Comparison of ENCODE assay signal across 1 cellular context in the genomic region with DNA sequence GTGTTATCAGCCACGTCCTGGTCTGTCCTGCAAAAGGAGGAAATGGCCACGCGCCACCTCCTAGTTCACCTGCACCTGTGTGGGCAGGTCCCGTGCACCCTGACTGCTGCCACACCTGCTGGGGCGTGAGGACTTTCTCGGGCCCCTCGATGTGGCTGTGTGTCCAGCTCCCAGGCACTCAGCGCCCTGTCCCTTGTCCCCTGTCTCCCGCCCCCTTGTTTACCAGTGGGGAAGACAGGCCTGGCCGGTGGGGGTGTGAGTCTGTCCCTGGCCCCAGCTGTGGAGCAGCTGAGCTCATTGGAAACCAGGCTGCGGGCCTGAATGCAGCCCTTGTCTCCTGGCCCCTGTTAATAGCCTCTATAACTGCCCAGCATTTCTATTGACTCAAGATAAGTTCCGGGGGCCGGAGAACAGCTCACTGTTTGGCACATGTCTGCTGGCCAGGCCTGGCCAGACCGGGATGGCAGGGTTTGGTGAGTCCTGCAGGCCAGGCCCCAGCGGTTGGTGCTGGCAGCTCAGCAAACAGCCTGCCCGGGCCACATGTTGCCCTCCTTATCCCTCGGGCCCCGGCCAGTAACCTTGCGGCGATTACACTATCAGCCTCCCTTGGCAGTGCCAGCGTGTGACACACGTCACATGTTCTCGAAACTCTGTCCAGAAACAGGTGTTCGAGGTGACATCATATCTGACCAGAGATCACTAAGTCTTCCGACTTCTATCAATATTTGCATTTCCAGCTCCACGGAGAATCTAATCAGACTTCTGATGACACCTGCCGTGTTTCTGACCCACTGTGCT.
TF ChIP-seq lines count a peak whose summit lies in the region.

No MANE protein-coding gene starts in this region.

TF ChIP-seq in HepG2, 621 proteins besides CTCF, POLR2A, EP300 and RAD21 (continued from another document and continues in another):
- TF ChIP-seq, protein P1, sequence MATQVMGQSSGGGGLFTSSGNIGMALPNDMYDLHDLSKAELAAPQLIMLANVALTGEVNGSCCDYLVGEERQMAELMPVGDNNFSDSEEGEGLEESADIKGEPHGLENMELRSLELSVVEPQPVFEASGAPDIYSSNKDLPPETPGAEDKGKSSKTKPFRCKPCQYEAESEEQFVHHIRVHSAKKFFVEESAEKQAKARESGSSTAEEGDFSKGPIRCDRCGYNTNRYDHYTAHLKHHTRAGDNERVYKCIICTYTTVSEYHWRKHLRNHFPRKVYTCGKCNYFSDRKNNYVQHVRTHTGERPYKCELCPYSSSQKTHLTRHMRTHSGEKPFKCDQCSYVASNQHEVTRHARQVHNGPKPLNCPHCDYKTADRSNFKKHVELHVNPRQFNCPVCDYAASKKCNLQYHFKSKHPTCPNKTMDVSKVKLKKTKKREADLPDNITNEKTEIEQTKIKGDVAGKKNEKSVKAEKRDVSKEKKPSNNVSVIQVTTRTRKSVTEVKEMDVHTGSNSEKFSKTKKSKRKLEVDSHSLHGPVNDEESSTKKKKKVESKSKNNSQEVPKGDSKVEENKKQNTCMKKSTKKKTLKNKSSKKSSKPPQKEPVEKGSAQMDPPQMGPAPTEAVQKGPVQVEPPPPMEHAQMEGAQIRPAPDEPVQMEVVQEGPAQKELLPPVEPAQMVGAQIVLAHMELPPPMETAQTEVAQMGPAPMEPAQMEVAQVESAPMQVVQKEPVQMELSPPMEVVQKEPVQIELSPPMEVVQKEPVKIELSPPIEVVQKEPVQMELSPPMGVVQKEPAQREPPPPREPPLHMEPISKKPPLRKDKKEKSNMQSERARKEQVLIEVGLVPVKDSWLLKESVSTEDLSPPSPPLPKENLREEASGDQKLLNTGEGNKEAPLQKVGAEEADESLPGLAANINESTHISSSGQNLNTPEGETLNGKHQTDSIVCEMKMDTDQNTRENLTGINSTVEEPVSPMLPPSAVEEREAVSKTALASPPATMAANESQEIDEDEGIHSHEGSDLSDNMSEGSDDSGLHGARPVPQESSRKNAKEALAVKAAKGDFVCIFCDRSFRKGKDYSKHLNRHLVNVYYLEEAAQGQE (IDR thresholded peaks at IDR 0.05; ENCODE audit: borderline replicate concordance in 1 of 2, low read depth in 1 of 2, low read length in 2 of 2): peak in 1 of 2 experiments; percentile 50; a peak in 1 of 4 replicates
- TF ChIP-seq, protein P2, sequence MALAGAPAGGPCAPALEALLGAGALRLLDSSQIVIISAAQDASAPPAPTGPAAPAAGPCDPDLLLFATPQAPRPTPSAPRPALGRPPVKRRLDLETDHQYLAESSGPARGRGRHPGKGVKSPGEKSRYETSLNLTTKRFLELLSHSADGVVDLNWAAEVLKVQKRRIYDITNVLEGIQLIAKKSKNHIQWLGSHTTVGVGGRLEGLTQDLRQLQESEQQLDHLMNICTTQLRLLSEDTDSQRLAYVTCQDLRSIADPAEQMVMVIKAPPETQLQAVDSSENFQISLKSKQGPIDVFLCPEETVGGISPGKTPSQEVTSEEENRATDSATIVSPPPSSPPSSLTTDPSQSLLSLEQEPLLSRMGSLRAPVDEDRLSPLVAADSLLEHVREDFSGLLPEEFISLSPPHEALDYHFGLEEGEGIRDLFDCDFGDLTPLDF (CRISPR knock-in tag; IDR thresholded peaks at IDR 0.05): no peak
- TF ChIP-seq BHLHE40 (IDR thresholded peaks at IDR 0.05; ENCODE audit: low read length): no peak
- no peak for TF ChIP-seq PCBP1 (IDR thresholded peaks at IDR 0.05; ENCODE audit: borderline replicate concordance, low read depth, low read length)
- TF ChIP-seq BRD4 (CRISPR knock-in tag; IDR thresholded peaks at IDR 0.05): 0 out of 2 replicates have a peak, but pooled peaks have one; percentile 28
- no peak for TF ChIP-seq NCOA1 (CRISPR knock-in tag; IDR thresholded peaks at IDR 0.05)
- TF ChIP-seq, protein P3, sequence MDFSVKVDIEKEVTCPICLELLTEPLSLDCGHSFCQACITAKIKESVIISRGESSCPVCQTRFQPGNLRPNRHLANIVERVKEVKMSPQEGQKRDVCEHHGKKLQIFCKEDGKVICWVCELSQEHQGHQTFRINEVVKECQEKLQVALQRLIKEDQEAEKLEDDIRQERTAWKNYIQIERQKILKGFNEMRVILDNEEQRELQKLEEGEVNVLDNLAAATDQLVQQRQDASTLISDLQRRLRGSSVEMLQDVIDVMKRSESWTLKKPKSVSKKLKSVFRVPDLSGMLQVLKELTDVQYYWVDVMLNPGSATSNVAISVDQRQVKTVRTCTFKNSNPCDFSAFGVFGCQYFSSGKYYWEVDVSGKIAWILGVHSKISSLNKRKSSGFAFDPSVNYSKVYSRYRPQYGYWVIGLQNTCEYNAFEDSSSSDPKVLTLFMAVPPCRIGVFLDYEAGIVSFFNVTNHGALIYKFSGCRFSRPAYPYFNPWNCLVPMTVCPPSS (IDR thresholded peaks at IDR 0.05): no peak
- no peak for TF ChIP-seq RAD51 (IDR thresholded peaks at IDR 0.05; ENCODE audit: borderline replicate concordance)
- TF ChIP-seq, protein P4, sequence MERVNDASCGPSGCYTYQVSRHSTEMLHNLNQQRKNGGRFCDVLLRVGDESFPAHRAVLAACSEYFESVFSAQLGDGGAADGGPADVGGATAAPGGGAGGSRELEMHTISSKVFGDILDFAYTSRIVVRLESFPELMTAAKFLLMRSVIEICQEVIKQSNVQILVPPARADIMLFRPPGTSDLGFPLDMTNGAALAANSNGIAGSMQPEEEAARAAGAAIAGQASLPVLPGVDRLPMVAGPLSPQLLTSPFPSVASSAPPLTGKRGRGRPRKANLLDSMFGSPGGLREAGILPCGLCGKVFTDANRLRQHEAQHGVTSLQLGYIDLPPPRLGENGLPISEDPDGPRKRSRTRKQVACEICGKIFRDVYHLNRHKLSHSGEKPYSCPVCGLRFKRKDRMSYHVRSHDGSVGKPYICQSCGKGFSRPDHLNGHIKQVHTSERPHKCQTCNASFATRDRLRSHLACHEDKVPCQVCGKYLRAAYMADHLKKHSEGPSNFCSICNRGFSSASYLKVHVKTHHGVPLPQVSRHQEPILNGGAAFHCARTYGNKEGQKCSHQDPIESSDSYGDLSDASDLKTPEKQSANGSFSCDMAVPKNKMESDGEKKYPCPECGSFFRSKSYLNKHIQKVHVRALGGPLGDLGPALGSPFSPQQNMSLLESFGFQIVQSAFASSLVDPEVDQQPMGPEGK (CRISPR knock-in tag; IDR thresholded peaks at IDR 0.05): peak; percentile 98
- no peak for TF ChIP-seq ATRX (CRISPR knock-in tag; IDR thresholded peaks at IDR 0.05; ENCODE audit: borderline replicate concordance)
- TF ChIP-seq ZNF20 (CRISPR knock-in tag; IDR thresholded peaks at IDR 0.05): no peak
- no peak for TF ChIP-seq ZFP62 (CRISPR knock-in tag; IDR thresholded peaks at IDR 0.05)
- peak; percentile 73; the same call in 1 of the 2 replicates for TF ChIP-seq SNAI1 (CRISPR knock-in tag; IDR thresholded peaks at IDR 0.05; ENCODE audit: borderline replicate concordance)
- TF ChIP-seq HCFC1 (IDR thresholded peaks at IDR 0.05; ENCODE audit: low read depth, low read length): no peak
- TF ChIP-seq ASH2L (IDR thresholded peaks at IDR 0.05; ENCODE audit: insufficient read length, low read depth, low read length): peak; percentile 45
- TF ChIP-seq ZFP82 (CRISPR knock-in tag; IDR thresholded peaks at IDR 0.05; ENCODE audit: borderline replicate concordance): no peak
- TF ChIP-seq KAT2B (IDR thresholded peaks at IDR 0.05; ENCODE audit: borderline replicate concordance, low read depth, low read length): no peak
- TF ChIP-seq HNF4A (CRISPR knock-in tag; IDR thresholded peaks at IDR 0.05): peak; percentile 52; the same call in 1 of the 2 replicates
- TF ChIP-seq, protein P5, sequence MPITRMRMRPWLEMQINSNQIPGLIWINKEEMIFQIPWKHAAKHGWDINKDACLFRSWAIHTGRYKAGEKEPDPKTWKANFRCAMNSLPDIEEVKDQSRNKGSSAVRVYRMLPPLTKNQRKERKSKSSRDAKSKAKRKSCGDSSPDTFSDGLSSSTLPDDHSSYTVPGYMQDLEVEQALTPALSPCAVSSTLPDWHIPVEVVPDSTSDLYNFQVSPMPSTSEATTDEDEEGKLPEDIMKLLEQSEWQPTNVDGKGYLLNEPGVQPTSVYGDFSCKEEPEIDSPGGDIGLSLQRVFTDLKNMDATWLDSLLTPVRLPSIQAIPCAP (CRISPR knock-in tag; IDR thresholded peaks at IDR 0.05; ENCODE audit: low read depth): no peak
- no peak for TF ChIP-seq ZFP36L1 (CRISPR knock-in tag; IDR thresholded peaks at IDR 0.05)
- TF ChIP-seq ZNF703 (CRISPR knock-in tag; IDR thresholded peaks at IDR 0.05; ENCODE audit: borderline replicate concordance): no peak
- TF ChIP-seq, protein P6, sequence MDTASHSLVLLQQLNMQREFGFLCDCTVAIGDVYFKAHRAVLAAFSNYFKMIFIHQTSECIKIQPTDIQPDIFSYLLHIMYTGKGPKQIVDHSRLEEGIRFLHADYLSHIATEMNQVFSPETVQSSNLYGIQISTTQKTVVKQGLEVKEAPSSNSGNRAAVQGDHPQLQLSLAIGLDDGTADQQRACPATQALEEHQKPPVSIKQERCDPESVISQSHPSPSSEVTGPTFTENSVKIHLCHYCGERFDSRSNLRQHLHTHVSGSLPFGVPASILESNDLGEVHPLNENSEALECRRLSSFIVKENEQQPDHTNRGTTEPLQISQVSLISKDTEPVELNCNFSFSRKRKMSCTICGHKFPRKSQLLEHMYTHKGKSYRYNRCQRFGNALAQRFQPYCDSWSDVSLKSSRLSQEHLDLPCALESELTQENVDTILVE (CRISPR knock-in tag; IDR thresholded peaks at IDR 0.05): no peak
- TF ChIP-seq CHD2 (IDR thresholded peaks at IDR 0.05; ENCODE audit: low read depth, low read length): no peak
- TF ChIP-seq KLF9 (CRISPR knock-in tag; IDR thresholded peaks at IDR 0.05; ENCODE audit: low read depth): no peak
- TF ChIP-seq ZNF772 (CRISPR knock-in tag; IDR thresholded peaks at IDR 0.05): peak; percentile 44; the same call in 1 of the 2 replicates
- TF ChIP-seq U2AF1 (optimal IDR thresholded peaks at IDR 0.05; ENCODE audit: low read depth, low read length): peak; percentile 35
- TF ChIP-seq ZNF124 (CRISPR knock-in tag; IDR thresholded peaks at IDR 0.05): no peak; the same call in 1 of the 2 replicates
- TF ChIP-seq MZF1 (CRISPR knock-in tag; IDR thresholded peaks at IDR 0.05; ENCODE audit: borderline replicate concordance): no peak
- TF ChIP-seq, protein P7, sequence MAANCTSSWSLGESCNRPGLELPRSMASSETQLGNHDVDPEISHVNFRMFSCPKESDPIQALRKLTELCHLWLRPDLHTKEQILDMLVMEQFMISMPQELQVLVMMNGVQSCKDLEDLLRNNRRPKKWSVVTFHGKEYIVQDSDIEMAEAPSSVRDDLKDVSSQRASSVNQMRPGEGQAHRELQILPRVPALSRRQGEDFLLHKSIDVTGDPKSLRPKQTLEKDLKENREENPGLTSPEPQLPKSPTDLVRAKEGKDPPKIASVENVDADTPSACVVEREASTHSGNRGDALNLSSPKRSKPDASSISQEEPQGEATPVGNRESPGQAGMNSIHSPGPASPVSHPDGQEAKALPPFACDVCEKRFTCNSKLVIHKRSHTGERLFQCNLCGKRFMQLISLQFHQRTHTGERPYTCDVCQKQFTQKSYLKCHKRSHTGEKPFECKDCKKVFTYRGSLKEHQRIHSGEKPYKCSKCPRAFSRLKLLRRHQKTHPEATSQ (CRISPR knock-in tag; IDR thresholded peaks at IDR 0.05; ENCODE audit: borderline replicate concordance): 0 out of 2 replicates have a peak, but pooled peaks have one; percentile 62
- TF ChIP-seq KDM6A (CRISPR knock-in tag; IDR thresholded peaks at IDR 0.05; ENCODE audit: low read depth): no peak; the same call in 1 of the 2 replicates
- TF ChIP-seq XRCC5 (optimal IDR thresholded peaks at IDR 0.05; ENCODE audit: low read length): peak; percentile 74
- 0 out of 2 replicates have a peak, but pooled peaks have one; percentile 20 for TF ChIP-seq ZNF891 (CRISPR knock-in tag; IDR thresholded peaks at IDR 0.05)
- TF ChIP-seq, protein P8, sequence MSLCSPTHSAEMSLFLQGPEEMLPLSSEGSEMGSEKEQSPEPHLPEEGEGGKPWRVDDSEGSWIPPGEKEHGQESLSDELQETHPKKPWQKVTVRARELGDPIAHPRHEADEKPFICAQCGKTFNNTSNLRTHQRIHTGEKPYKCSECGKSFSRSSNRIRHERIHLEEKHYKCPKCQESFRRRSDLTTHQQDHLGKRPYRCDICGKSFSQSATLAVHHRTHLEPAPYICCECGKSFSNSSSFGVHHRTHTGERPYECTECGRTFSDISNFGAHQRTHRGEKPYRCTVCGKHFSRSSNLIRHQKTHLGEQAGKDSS (CRISPR knock-in tag; IDR thresholded peaks at IDR 0.05; ENCODE audit: borderline replicate concordance, low read depth): no peak
- TF ChIP-seq NKX3-1 (CRISPR knock-in tag; IDR thresholded peaks at IDR 0.05): no peak
- TF ChIP-seq, protein P9, sequence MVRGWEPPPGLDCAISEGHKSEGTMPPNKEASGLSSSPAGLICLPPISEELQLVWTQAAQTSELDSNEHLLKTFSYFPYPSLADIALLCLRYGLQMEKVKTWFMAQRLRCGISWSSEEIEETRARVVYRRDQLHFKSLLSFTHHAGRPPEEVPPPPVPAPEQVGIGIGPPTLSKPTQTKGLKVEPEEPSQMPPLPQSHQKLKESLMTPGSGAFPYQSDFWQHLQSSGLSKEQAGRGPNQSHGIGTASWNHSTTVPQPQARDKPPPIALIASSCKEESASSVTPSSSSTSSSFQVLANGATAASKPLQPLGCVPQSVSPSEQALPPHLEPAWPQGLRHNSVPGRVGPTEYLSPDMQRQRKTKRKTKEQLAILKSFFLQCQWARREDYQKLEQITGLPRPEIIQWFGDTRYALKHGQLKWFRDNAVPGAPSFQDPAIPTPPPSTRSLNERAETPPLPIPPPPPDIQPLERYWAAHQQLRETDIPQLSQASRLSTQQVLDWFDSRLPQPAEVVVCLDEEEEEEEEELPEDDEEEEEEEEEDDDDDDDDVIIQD (CRISPR knock-in tag; IDR thresholded peaks at IDR 0.05; ENCODE audit: low read depth): no peak
- TF ChIP-seq SP1 (IDR thresholded peaks at IDR 0.05): no peak
- TF ChIP-seq SP1 (CRISPR knock-in tag; IDR thresholded peaks at IDR 0.05): 0 out of 2 replicates have a peak, but pooled peaks have one; percentile 10
